ENCODE assay signal across 8 cellular contexts in the genomic region with DNA sequence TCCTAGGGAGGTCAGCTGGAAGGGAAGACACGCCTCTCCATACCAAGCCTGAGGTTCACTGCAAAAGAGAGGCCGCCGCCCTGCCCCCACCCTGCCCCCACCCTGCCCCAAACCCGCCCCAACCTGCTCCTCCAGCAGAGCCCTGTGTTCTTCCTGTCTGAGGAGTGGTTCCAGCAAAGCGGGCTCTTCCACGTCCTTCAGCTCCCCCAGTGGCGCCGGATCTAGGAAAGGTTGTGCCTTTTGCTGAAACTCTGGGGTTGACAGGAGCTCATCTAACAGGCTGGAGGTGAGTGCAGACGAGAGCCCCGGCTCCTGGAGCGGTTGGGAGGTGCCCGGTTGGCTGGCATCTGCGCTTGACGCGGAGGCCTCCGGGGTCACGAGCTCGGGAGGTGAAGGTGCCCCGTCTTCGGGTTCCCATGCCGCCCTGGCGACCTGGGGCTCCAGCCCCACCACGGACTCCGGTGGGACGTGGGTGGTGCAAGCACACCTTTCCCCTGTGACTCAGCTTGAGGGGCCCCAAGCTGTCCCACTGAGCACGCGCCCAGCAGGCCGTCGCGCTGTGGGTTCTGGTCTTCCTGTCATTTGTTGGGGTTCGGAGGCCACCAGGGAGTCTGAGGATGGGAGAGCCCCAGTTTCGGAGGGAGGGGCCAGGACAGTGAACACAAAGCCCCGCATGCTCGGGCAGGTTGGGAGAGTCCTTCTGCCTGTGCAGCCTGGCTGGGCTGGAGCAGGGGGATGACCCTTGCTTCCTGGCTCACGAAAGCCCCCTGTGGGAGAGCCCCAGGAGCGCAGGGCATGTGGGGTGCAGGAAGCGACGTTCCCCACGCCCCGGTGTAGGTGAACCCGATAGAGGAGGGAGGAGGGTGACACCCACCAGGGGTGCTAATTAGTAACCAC.
A peak's percentile ranks its signal among the peaks of the same experiment; 100 is the strongest.
DNase-seq lines count a peak whose midpoint lies in the region; ATAC-seq and TF ChIP-seq lines count a peak whose summit lies in the region.

No MANE protein-coding gene starts in this region.

- peak; percentile 57 for ATAC-seq in activated naive CD8-positive, alpha-beta T cell treated with anti-CD3 and anti-CD28 coated beads, Interleukin-2, amount 10 ng/mL, durations not matched to agents 7 days and 5 days (ENCODE audit: low read depth)

- peak; percentile 35 for DNase-seq in GM23248
- peak; percentile 81 for DNase-seq in activated naive CD8-positive, alpha-beta T cell treated with anti-CD3 and anti-CD28 coated beads, Interleukin-2, amount 10 ng/mL, durations not matched to agents 7 days and 5 days
- peak; percentile 97 for DNase-seq in spleen
- DNase-seq in LoVo (ENCODE audit: low spot score), result no peak
- DNase-seq in NCI-H146 treated with DMSO at 0.1 percent for 48 hours (lab: John Stamatoyannopoulos, UW; ENCODE audit: unreplicated experiment), result no peak

- peaks cover 6% of the 10 kb centered on the region for H3K9me3 Mint-ChIP-seq in activated naive CD8-positive, alpha-beta T cell treated with anti-CD3 and anti-CD28 coated beads, Interleukin-2, amount 10 ng/mL, durations not matched to agents 7 days and 5 days

- WGBS in GM23248 (ENCODE audit: low coverage in 1 of 2, low lambda C conversion rate in 2 of 2, missing lambda C conversion rate in 2 of 2), 2 experiments, result 19 to 23% methylated on average over 39 to 41 of the region's 41 CpGs
- WGBS in spleen, 5 donors, result 21 to 36% (median 34%) methylated on average over 41 of the region's 41 CpGs

- no peaks in the 10 kb centered on the region for H3K27me3 ChIP-seq in DOHH2 (ENCODE audit: control insufficient read depth, low read length)
- H3K27me3 ChIP-seq in GM23248 (replicated peaks; ENCODE audit: insufficient read depth), result no peaks in the 10 kb centered on the region
- no peaks in the 10 kb centered on the region for H3K27me3 ChIP-seq in OCI-LY1 (ENCODE audit: insufficient read depth, low read length)
- H3K27me3 ChIP-seq in iPS-18a (ENCODE audit: control insufficient read depth, insufficient read depth, low read length), result peaks cover 53% of the 10 kb centered on the region
- H3K27me3 ChIP-seq in spleen (replicated peaks in 1 of 7), result peaks cover 0 to 32% (median 0%) of the 10 kb centered on the region in 7 donors

- no peak for TF ChIP-seq POLR2A in spleen (IDR thresholded peaks at IDR 0.05)

- H4K20me1 ChIP-seq in DOHH2 (ENCODE audit: control insufficient read depth, insufficient read depth, low read depth, low read length) (no peaks in the 10 kb centered on the region), GM23248 (ENCODE audit: insufficient read depth) (no peaks in the 10 kb centered on the region), OCI-LY1 (ENCODE audit: insufficient read depth, low read length) (no peaks in the 10 kb centered on the region)

- H3K4me3 Mint-ChIP-seq in activated naive CD8-positive, alpha-beta T cell treated with anti-CD3 and anti-CD28 coated beads, Interleukin-2, amount 10 ng/mL, durations not matched to agents 7 days and 5 days, result peak overlapping the region; percentile 79

- no peak for TF ChIP-seq CTCF in DOHH2 (IDR thresholded peaks at IDR 0.05; ENCODE audit: low read depth, low read length, poor library complexity, severe bottlenecking)
- TF ChIP-seq CTCF in OCI-LY1 (IDR thresholded peaks at IDR 0.05; ENCODE audit: low read length), result no peak
- TF ChIP-seq CTCF in spleen (IDR thresholded peaks at IDR 0.05 in 8 of 11, conservative IDR thresholded peaks at IDR 0.05 in 3 of 11), result no peak

- intact Hi-C loops in spleen (cut with DNase I; ENCODE audit: low total_unique reads), result no loop called here

- H3K9ac ChIP-seq in GM23248 (no peak overlapping the region), OCI-LY1 (ENCODE audit: low read length) (no peak overlapping the region; the same call in 1 of the 2 replicates), iPS-18a (ENCODE audit: low read length) (no peak overlapping the region)

- peak overlapping the region; percentile 71 for H3K27ac Mint-ChIP-seq in activated naive CD8-positive, alpha-beta T cell treated with anti-CD3 and anti-CD28 coated beads, Interleukin-2, amount 10 ng/mL, durations not matched to agents 7 days and 5 days

- POLR2A ChIA-PET in activated naive CD8-positive, alpha-beta T cell treated with anti-CD3 and anti-CD28 coated beads, Interleukin-2, amount 10 ng/mL, durations not matched to agents 7 days and 5 days (lab: Charles Lee), result interaction anchor here (1.4 to 2.3 kb wide), 3 partner anchors 980 to 1018 kb away, joined by 3 to 37 read pairs (median 8); no protein-coding TSS in a partner anchor

- in situ Hi-C loops in GM23248 (cut with MboI), result no loop called here

- H2AFZ ChIP-seq in GM23248 (peak overlapping the region; percentile 43), OCI-LY1 (ENCODE audit: low read length) (no peak overlapping the region)

- H3K4me2 ChIP-seq in DOHH2 (ENCODE audit: low read length) (peak overlapping the region; percentile 69), GM23248 (ENCODE audit: unreplicated experiment) (no peak overlapping the region), OCI-LY1 (ENCODE audit: low read length) (peak overlapping the region; percentile 55)

- H3K36me3 ChIP-seq in DOHH2 (ENCODE audit: control insufficient read depth, low read length) (no peaks in the 10 kb centered on the region), GM23248 (ENCODE audit: low read depth) (no peaks in the 10 kb centered on the region), OCI-LY1 (ENCODE audit: insufficient read depth, low read length) (no peaks in the 10 kb centered on the region), iPS-18a (ENCODE audit: control insufficient read depth, low read depth, low read length) (no peaks in the 10 kb centered on the region), spleen (no peaks in the 10 kb centered on the region)

- H3F3A ChIP-seq in DOHH2 (ENCODE audit: control insufficient read depth, insufficient read depth), result no peaks in the 10 kb centered on the region; the same call in 1 of the 2 replicates
- H3F3A ChIP-seq in GM23248 (ENCODE audit: insufficient read depth), result no peaks in the 10 kb centered on the region
- H3F3A ChIP-seq in OCI-LY1 (ENCODE audit: insufficient read depth, low read length), result no peaks in the 10 kb centered on the region

- peaks cover 2% of the 10 kb centered on the region for H3K36me3 Mint-ChIP-seq in activated naive CD8-positive, alpha-beta T cell treated with anti-CD3 and anti-CD28 coated beads, Interleukin-2, amount 10 ng/mL, durations not matched to agents 7 days and 5 days

- H3K9me3 ChIP-seq in DOHH2 (ENCODE audit: control insufficient read depth, insufficient read depth, low read length) (peaks cover 7% of the 10 kb centered on the region; the same call in 1 of the 2 replicates), GM23248 (ENCODE audit: low read depth) (no peaks in the 10 kb centered on the region), OCI-LY1 (ENCODE audit: low read length) (no peaks in the 10 kb centered on the region), iPS-18a (ENCODE audit: control insufficient read depth, low read depth, low read length) (peaks cover 22% of the 10 kb centered on the region), spleen (peaks cover 0 to 61% (median 43%) of the 10 kb centered on the region in 8 donors)

- H3K79me2 ChIP-seq in DOHH2 (ENCODE audit: control insufficient read depth, low read length), result peaks cover 13% of the 10 kb centered on the region
- H3K79me2 ChIP-seq in GM23248 (ENCODE audit: insufficient read depth), result no peaks in the 10 kb centered on the region
- H3K79me2 ChIP-seq in OCI-LY1 (ENCODE audit: insufficient read depth, low read length), result no peaks in the 10 kb centered on the region

- no peaks in the 10 kb centered on the region for H3K9me2 ChIP-seq in DOHH2 (replicated peaks; ENCODE audit: control insufficient read depth, low read length)
- H3K9me2 ChIP-seq in GM23248 (ENCODE audit: insufficient read depth), result no peaks in the 10 kb centered on the region
- no peaks in the 10 kb centered on the region for H3K9me2 ChIP-seq in OCI-LY1 (ENCODE audit: low read depth, low read length)

- H3K4me3 ChIP-seq in DOHH2 (ENCODE audit: low read length), result peak overlapping the region; percentile 69
- H3K4me3 ChIP-seq in GM23248, result peak overlapping the region; percentile 71
- peak overlapping the region; percentile 53 for H3K4me3 ChIP-seq in OCI-LY1 (ENCODE audit: low read depth, low read length, poor library complexity, severe bottlenecking)
- H3K4me3 ChIP-seq in iPS-18a (ENCODE audit: low read length), result peak overlapping the region; percentile 53
- peak overlapping the region in 7 of 8 donors; percentile 4 to 63 (median 33) for H3K4me3 ChIP-seq in spleen

- H3K4me1 Mint-ChIP-seq in activated naive CD8-positive, alpha-beta T cell treated with anti-CD3 and anti-CD28 coated beads, Interleukin-2, amount 10 ng/mL, durations not matched to agents 7 days and 5 days, result peaks cover 12% of the 10 kb centered on the region

- H3K27ac ChIP-seq in DOHH2 (ENCODE audit: low read depth, low read length), result peak overlapping the region; percentile 61
- no peak overlapping the region for H3K27ac ChIP-seq in GM23248
- H3K27ac ChIP-seq in OCI-LY1 (ENCODE audit: low read depth, low read length, poor library complexity, severe bottlenecking), result no peak overlapping the region
- H3K27ac ChIP-seq in iPS-18a (ENCODE audit: low read length), result no peak overlapping the region
- H3K27ac ChIP-seq in spleen, result peak overlapping the region in 5 of 8 donors; percentile 22 to 76 (median 70)

- H3K27me3 Mint-ChIP-seq in activated naive CD8-positive, alpha-beta T cell treated with anti-CD3 and anti-CD28 coated beads, Interleukin-2, amount 10 ng/mL, durations not matched to agents 7 days and 5 days, result peaks cover 16% of the 10 kb centered on the region

- H3K4me1 ChIP-seq in DOHH2 (ENCODE audit: control insufficient read depth, low read length), result peaks cover 14% of the 10 kb centered on the region
- no peaks in the 10 kb centered on the region for H3K4me1 ChIP-seq in GM23248 (ENCODE audit: insufficient read depth)
- H3K4me1 ChIP-seq in OCI-LY1 (ENCODE audit: insufficient read depth, low read length, severe bottlenecking), result peaks cover 16% of the 10 kb centered on the region
- no peaks in the 10 kb centered on the region for H3K4me1 ChIP-seq in iPS-18a (ENCODE audit: control insufficient read depth, low read depth, low read length)
- peaks cover 0 to 15% (median 0%) of the 10 kb centered on the region in 6 donors for H3K4me1 ChIP-seq in spleen

Comparison
In these comparisons a context has a peak if more than half of its experiments do, and no peak if none do; other contexts are left out.
1. H3K27ac ChIP-seq: peak in DOHH2 (single experiment) and spleen (5 of 8); none in GM23248 (single experiment), OCI-LY1 (single experiment) and iPS-18a (single experiment).
2. DNase-seq: peak in GM23248 (single experiment), activated naive CD8-positive, alpha-beta T cell treated with anti-CD3 and anti-CD28 coated beads, Interleukin-2, amount 10 ng/mL, durations not matched to agents 7 days and 5 days (single experiment) and spleen (single experiment); none in LoVo (single experiment) and NCI-H146 treated with DMSO at 0.1 percent for 48 hours (single experiment).
3. Peak in every context shown above with its lines, with median percentiles within 50 percentile points of each other: H3K4me3 ChIP-seq.